Comparison of ENCODE assay signal across 8 cellular contexts in the genomic region with DNA sequence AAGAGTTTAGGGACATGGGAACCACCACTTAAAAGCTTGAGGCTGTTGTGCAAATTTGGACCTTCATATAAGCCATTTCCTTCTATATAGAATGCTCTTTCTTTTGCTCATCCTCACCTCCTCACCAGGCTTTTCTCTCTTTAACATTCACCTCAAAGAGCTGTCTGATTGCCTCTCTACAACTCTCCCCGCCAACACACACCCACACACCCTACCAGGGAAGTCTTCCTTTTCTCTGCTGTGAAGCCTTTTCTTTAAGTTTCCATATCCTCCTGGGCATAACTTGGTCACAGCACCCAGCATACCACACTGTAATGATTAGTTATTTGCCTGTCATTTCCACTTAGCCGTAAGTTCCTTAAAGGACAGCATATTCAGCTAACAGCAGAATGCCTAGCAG. TPM values are rescaled to one million over a fixed set of nuclear protein-coding genes. Genes with fewer than 3 reads are reported as not detected.
"Had no signal": no experiment of that assay in that cellular context is flagged by ENCODE, and none has a peak within 500 bp of the region (broad histone marks: within the 10 kb centered on the region; RNA-seq: fewer than 3 reads in every experiment).

No MANE protein-coding gene starts in this region.

- DNase-seq: GM23248, GOT3, H7, KG1 had no signal

- H3K27ac ChIP-seq: GM23248 had no signal

- H3K4me3 ChIP-seq: GM23248, HAP-1, K562 had no signal

- ATAC-seq: HCT116, HepG2, K562 had no signal

- H3K9me3 ChIP-seq: HAP-1 had no signal

RNA-seq across cellular contexts. Expression of a gene that starts 40.6 kb away (rescaled TPM):
- total RNA-seq: HepG2 had no signal
